ENCODE assay signal across 8 cellular contexts in genomic region chr1:45687753-45688737, GRCh38. TPM values are rescaled to one million over a fixed set of nuclear protein-coding genes. Genes with fewer than 3 reads are reported as not detected.
DNase-seq lines count a peak whose midpoint lies in the region; ATAC-seq and TF ChIP-seq lines count a peak whose summit lies in the region.

A gene with protein sequence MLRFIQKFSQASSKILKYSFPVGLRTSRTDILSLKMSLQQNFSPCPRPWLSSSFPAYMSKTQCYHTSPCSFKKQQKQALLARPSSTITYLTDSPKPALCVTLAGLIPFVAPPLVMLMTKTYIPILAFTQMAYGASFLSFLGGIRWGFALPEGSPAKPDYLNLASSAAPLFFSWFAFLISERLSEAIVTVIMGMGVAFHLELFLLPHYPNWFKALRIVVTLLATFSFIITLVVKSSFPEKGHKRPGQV (plus strand): TSS chr1:45688181. CDS start chr1:45691069, 2,888 bp downstream.

- peaks cover 46% of the 10 kb centered on the region for H3K4me1 ChIP-seq in CD4-positive, CD25-positive, alpha-beta regulatory T cell (ENCODE audit: control insufficient read depth, insufficient read depth, low read length, poor library complexity, severe bottlenecking)

- DNase-seq in CD4-positive, CD25-positive, alpha-beta regulatory T cell = peak; percentile 66 to 94 (median 86)
- DNase-seq in HFFc6 (peak; percentile 77), NCI-H510A treated with DMSO at 0.1 percent for 48 hours (lab: John Stamatoyannopoulos, UW) (peak; percentile 96), chondrocyte (ENCODE audit: low spot score) (peak; percentile 53), kidney glomerular epithelial cell (lab: John Stamatoyannopoulos, UW) (peak; percentile 79)
- DNase-seq in activated CD4-positive, alpha-beta T cell treated with anti-CD3 and anti-CD28 coated beads for 1 hour = peak; percentile 65
- peak; percentile 80 for DNase-seq in stimulated activated CD4-positive, alpha-beta T cell treated with anti-CD3 and anti-CD28 coated beads, Interleukin-15, amount 100 ng/mL, for 24 hours

- no peaks in the 10 kb centered on the region for H3K9me3 ChIP-seq in CD4-positive, CD25-positive, alpha-beta regulatory T cell (ENCODE audit: control insufficient read depth in 2 of 2, low read length in 2 of 2)

- H3K9me3 Mint-ChIP-seq in CD4-positive, CD25-positive, alpha-beta regulatory T cell = no peaks in the 10 kb centered on the region
- H3K9me3 Mint-ChIP-seq in HFFc6 (no peaks in the 10 kb centered on the region), chondrocyte (ENCODE audit: low read depth) (no peaks in the 10 kb centered on the region)

- TF ChIP-seq CTCF in HFFc6 (IDR thresholded peaks at IDR 0.05) (peak; percentile 52; the same call in 1 of the 2 replicates), chondrocyte (IDR thresholded peaks at IDR 0.05) (peak; percentile 54)

- H3K27ac Mint-ChIP-seq in CD4-positive, CD25-positive, alpha-beta regulatory T cell = peak within 1 kb of the TSS; percentile 99 to 100 (median 99)
- H3K27ac Mint-ChIP-seq in HFFc6 (peak within 1 kb of the TSS; percentile 100), chondrocyte (ENCODE audit: unreplicated experiment) (peak within 1 kb of the TSS; percentile 99)

- H3K4me3 Mint-ChIP-seq in CD4-positive, CD25-positive, alpha-beta regulatory T cell = peak within 1 kb of the TSS; percentile 96 to 99 (median 98)
- H3K4me3 Mint-ChIP-seq in HFFc6 = peak within 1 kb of the TSS; percentile 97
- H3K4me3 Mint-ChIP-seq in chondrocyte (ENCODE audit: unreplicated experiment) = peak within 1 kb of the TSS; percentile 94

- peaks cover 15% of the 10 kb centered on the region for H3K36me3 ChIP-seq in CD4-positive, CD25-positive, alpha-beta regulatory T cell (ENCODE audit: control insufficient read depth, insufficient read depth, low read length)

- H3K27ac ChIP-seq in CD4-positive, CD25-positive, alpha-beta regulatory T cell (ENCODE audit: insufficient read depth, low read length, poor library complexity, severe bottlenecking) = peak within 1 kb of the TSS; percentile 98

- ATAC-seq in CD4-positive, CD25-positive, alpha-beta regulatory T cell (ENCODE audit: low read depth in 2 of 2) = no peak
- no peak for ATAC-seq in HG02610 (IDR thresholded peaks at IDR 0.05; ENCODE audit: unreplicated experiment)

- peaks cover 8% of the 10 kb centered on the region for H3K27me3 Mint-ChIP-seq in CD4-positive, CD25-positive, alpha-beta regulatory T cell
- H3K27me3 Mint-ChIP-seq in HFFc6 (ENCODE audit: insufficient read depth) (peaks cover 5% of the 10 kb centered on the region; the same call in 1 of the 2 replicates), chondrocyte (ENCODE audit: low read depth) (no peaks in the 10 kb centered on the region)

- peaks cover 8 to 65% (median 40%) of the 10 kb centered on the region in 4 donors for H3K4me1 Mint-ChIP-seq in CD4-positive, CD25-positive, alpha-beta regulatory T cell
- H3K4me1 Mint-ChIP-seq in HFFc6 (ENCODE audit: low read depth) (peaks cover 28% of the 10 kb centered on the region), chondrocyte (ENCODE audit: low read depth) (peaks cover 36% of the 10 kb centered on the region)

- peak within 1 kb of the TSS; percentile 100 for H3K4me3 ChIP-seq in CD4-positive, CD25-positive, alpha-beta regulatory T cell (ENCODE audit: low read depth, low read length)

- no peaks in the 10 kb centered on the region for H3K27me3 ChIP-seq in CD4-positive, CD25-positive, alpha-beta regulatory T cell (ENCODE audit: control insufficient read depth, insufficient read depth, low read length)

- H3K36me3 Mint-ChIP-seq in CD4-positive, CD25-positive, alpha-beta regulatory T cell = peaks cover 4% of the 10 kb centered on the region
- H3K36me3 Mint-ChIP-seq in HFFc6 (ENCODE audit: low read depth) (peaks cover 17% of the 10 kb centered on the region), chondrocyte (ENCODE audit: low read depth) (peaks cover 7% of the 10 kb centered on the region)

RNA-seq across cellular contexts. Expression of the gene that starts here (rescaled TPM):
- total RNA-seq in CD4-positive, CD25-positive, alpha-beta regulatory T cell = 15.5 TPM
- polyA plus RNA-seq in CD4-positive, CD25-positive, alpha-beta regulatory T cell = 10 to 100 TPM; 41.5 to 57.7 (median 53.7) TPM
- 10 to 100 TPM; 18.5 to 27.5 (median 22.1) TPM for total RNA-seq in HFFc6 (2021; fragmentation: NEBNext Ultra II Directional; extraction: Animal tissue kit (Norgen Biotek cat#: 25700))
- total RNA-seq in chondrocyte = 11.8 to 17.2 TPM (median 15.1 TPM) in 3 replicates
